18 cellular contexts compared by ENCODE assay signal in genomic region chr18:77009675-77010074, GRCh38.
"Had no signal": no experiment of that assay in that cellular context is flagged by ENCODE, and none has a peak within 500 bp of the region (broad histone marks: within the 10 kb centered on the region; RNA-seq: fewer than 3 reads in every experiment).

No MANE protein-coding gene starts in this region.

- H3K4me3 ChIP-seq: ascending aorta, breast epithelium, gastroesophageal sphincter, heart right ventricle, neural progenitor cell, pancreas, sigmoid colon, SJSA1, upper lobe of right lung had no signal

- H3K27ac Mint-ChIP-seq: activated CD4-positive, alpha-beta memory T cell treated with anti-CD3 and anti-CD28 coated beads, Interleukin-2, amount 10 ng/mL, durations not matched to agents 7 days and 5 days; activated CD4-positive, alpha-beta T cell treated with anti-CD3 and anti-CD28 coated beads for 36 hours; activated naive CD8-positive, alpha-beta T cell treated with anti-CD3 and anti-CD28 coated beads, Interleukin-2, amount 50 U/mL, for 24 hours; activated T-cell treated with anti-CD3 and anti-CD28 coated beads, Interleukin-2, amount 50 U/mL, for 72 hours; neural progenitor cell had no signal

- H3K27ac ChIP-seq: ascending aorta, breast epithelium, gastroesophageal sphincter, heart right ventricle, neural progenitor cell, pancreas, sigmoid colon, SJSA1, upper lobe of right lung had no signal

- DNase-seq: activated CD4-positive, alpha-beta memory T cell treated with anti-CD3 and anti-CD28 coated beads, Interleukin-2, amount 10 ng/mL, durations not matched to agents 7 days and 5 days; activated CD4-positive, alpha-beta T cell treated with anti-CD3 and anti-CD28 coated beads for 36 hours; activated gamma-delta T cell treated with Interleukin-2 at 50 U/mL for 16 hours; activated naive CD8-positive, alpha-beta T cell treated with anti-CD3 and anti-CD28 coated beads, Interleukin-2, amount 50 U/mL, for 24 hours; activated T-cell treated with anti-CD3 and anti-CD28 coated beads, Interleukin-2, amount 50 U/mL, for 72 hours; heart right ventricle; midbrain; sigmoid colon; stimulated activated CD4-positive, alpha-beta T cell treated with anti-CD3 and anti-CD28 coated beads, Interleukin-1b, Interleukin-23, amount 100 ng/mL, for 48 hours; T1000; upper lobe of right lung had no signal

- H3K27me3 Mint-ChIP-seq: activated CD4-positive, alpha-beta memory T cell treated with anti-CD3 and anti-CD28 coated beads, Interleukin-2, amount 10 ng/mL, durations not matched to agents 7 days and 5 days; activated CD4-positive, alpha-beta T cell treated with anti-CD3 and anti-CD28 coated beads for 36 hours; activated naive CD8-positive, alpha-beta T cell treated with anti-CD3 and anti-CD28 coated beads, Interleukin-2, amount 50 U/mL, for 24 hours had no signal

- H3K9me3 Mint-ChIP-seq: activated CD4-positive, alpha-beta memory T cell treated with anti-CD3 and anti-CD28 coated beads, Interleukin-2, amount 10 ng/mL, durations not matched to agents 7 days and 5 days; activated naive CD8-positive, alpha-beta T cell treated with anti-CD3 and anti-CD28 coated beads, Interleukin-2, amount 50 U/mL, for 24 hours; activated T-cell treated with anti-CD3 and anti-CD28 coated beads, Interleukin-2, amount 50 U/mL, for 72 hours; neural progenitor cell had no signal

- H3K36me3 ChIP-seq: breast epithelium, neural progenitor cell, pancreas, sigmoid colon, SJSA1 had no signal

- H3K4me3 Mint-ChIP-seq: activated CD4-positive, alpha-beta memory T cell treated with anti-CD3 and anti-CD28 coated beads, Interleukin-2, amount 10 ng/mL, durations not matched to agents 7 days and 5 days; activated CD4-positive, alpha-beta T cell treated with anti-CD3 and anti-CD28 coated beads for 36 hours; activated naive CD8-positive, alpha-beta T cell treated with anti-CD3 and anti-CD28 coated beads, Interleukin-2, amount 50 U/mL, for 24 hours; activated T-cell treated with anti-CD3 and anti-CD28 coated beads, Interleukin-2, amount 50 U/mL, for 72 hours; neural progenitor cell had no signal

- H3K27me3 ChIP-seq: ascending aorta, breast epithelium, gastroesophageal sphincter, neural progenitor cell, pancreas, sigmoid colon, upper lobe of right lung had no signal

- H3K36me3 Mint-ChIP-seq: neural progenitor cell had no signal

- ATAC-seq: activated CD4-positive, alpha-beta T cell treated with anti-CD3 and anti-CD28 coated beads for 36 hours; activated naive CD8-positive, alpha-beta T cell treated with anti-CD3 and anti-CD28 coated beads, Interleukin-2, amount 50 U/mL, for 24 hours; activated T-cell treated with anti-CD3 and anti-CD28 coated beads, Interleukin-2, amount 50 U/mL, for 72 hours; gastroesophageal sphincter; heart right ventricle; left lobe of liver; pancreas; upper lobe of right lung had no signal
